Comparison of ENCODE assay signal across 16 cellular contexts in the genomic region with DNA sequence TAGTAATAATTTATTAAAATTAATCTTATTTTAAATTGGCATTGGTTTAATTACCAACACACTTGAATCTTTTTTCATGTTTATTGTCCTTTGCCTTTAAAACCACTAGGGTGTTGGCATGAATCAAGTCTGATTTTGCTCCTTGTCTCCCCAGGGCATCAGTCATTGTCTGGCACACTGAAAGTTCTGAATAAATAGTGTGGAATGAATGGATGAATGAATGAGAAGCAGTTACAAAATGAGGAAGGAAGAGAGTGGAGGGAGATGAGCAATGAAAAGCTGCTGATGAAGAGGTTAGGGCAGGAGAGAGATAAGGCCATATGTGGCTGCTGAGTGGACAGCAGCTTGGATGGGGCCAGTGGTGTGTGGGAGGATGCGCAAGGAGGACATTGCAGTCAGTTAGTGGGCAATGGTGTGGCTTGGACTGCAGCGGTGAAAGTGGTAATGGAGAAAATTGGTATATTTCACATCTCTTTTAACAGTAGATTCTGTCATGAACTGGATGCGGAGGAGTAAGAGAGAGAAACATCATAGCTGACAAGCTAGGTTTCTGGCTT.
"Had no signal": no experiment of that assay in that cellular context is flagged by ENCODE, and none has a peak within 500 bp of the region (broad histone marks: within the 10 kb centered on the region; RNA-seq: fewer than 3 reads in every experiment).

No MANE protein-coding gene starts in this region.

- H3K27me3 ChIP-seq: body of pancreas, vagina had no signal

- ATAC-seq: activated naive CD4-positive, alpha-beta T cell treated with anti-CD3 and anti-CD28 coated beads, Interleukin-2, amount 50 U/mL, for 72 hours; body of pancreas had no signal

- DNase-seq: activated B cell treated with CpG ODN at 0.5 μM for 24 hours; activated CD4-positive, alpha-beta T cell treated with anti-CD3 and anti-CD28 coated beads, Interleukin-2, amount 10 ng/mL, durations not matched to agents 24 days and 14 days; activated CD8-positive, alpha-beta memory T cell treated with anti-CD3 and anti-CD28 coated beads for 24 hours; activated T-cell treated with anti-CD3 and anti-CD28 coated beads for 4 hours; amniotic stem cell; body of pancreas; kidney; naive B cell; posterior cingulate gyrus; stimulated activated CD4-positive, alpha-beta T cell treated with anti-CD3 and anti-CD28 coated beads, Interleukin-4, amount 100 ng/mL, for 4 hours had no signal

- H3K27ac Mint-ChIP-seq: activated B cell treated with CpG ODN at 0.5 μM for 24 hours; activated CD4-positive, alpha-beta T cell treated with anti-CD3 and anti-CD28 coated beads, Interleukin-2, amount 10 ng/mL, durations not matched to agents 24 days and 14 days; activated naive CD4-positive, alpha-beta T cell treated with anti-CD3 and anti-CD28 coated beads, Interleukin-2, amount 50 U/mL, for 72 hours; activated T-helper 2 cell treated with anti-CD3 and anti-CD28 coated beads, Interferon-gamma antibody, Interleukin-2, Interleukin-4, amounts not matched to agents 10 μg/mL and 5 μg/mL and 100 μg/mL, durations not matched to agents 14 hours and 24 hours and 36 hours; naive B cell had no signal

- FAIRE-seq: frontal cortex, kidney had no signal

- H3K27me3 Mint-ChIP-seq: central memory CD8-positive, alpha-beta T cell had no signal

- H3K9me3 ChIP-seq: body of pancreas, vagina had no signal

- H3K4me1 Mint-ChIP-seq: activated B cell treated with CpG ODN at 0.5 μM for 24 hours; activated CD4-positive, alpha-beta T cell treated with anti-CD3 and anti-CD28 coated beads, Interleukin-2, amount 10 ng/mL, durations not matched to agents 24 days and 14 days; naive B cell had no signal

- H3K36me3 ChIP-seq: vagina had no signal

- H3K36me3 Mint-ChIP-seq: activated naive CD4-positive, alpha-beta T cell treated with anti-CD3 and anti-CD28 coated beads, Interleukin-2, amount 50 U/mL, for 72 hours; naive B cell had no signal

- H3K4me3 ChIP-seq: body of pancreas, skin epidermis, vagina had no signal

- H3K9me3 Mint-ChIP-seq: activated B cell treated with CpG ODN at 0.5 μM for 24 hours; activated CD4-positive, alpha-beta T cell treated with anti-CD3 and anti-CD28 coated beads, Interleukin-2, amount 10 ng/mL, durations not matched to agents 24 days and 14 days; activated naive CD4-positive, alpha-beta T cell treated with anti-CD3 and anti-CD28 coated beads, Interleukin-2, amount 50 U/mL, for 72 hours; activated T-helper 2 cell treated with anti-CD3 and anti-CD28 coated beads, Interferon-gamma antibody, Interleukin-2, Interleukin-4, amounts not matched to agents 10 μg/mL and 5 μg/mL and 100 μg/mL, durations not matched to agents 14 hours and 24 hours and 36 hours; central memory CD8-positive, alpha-beta T cell; naive B cell had no signal

- H3K27ac ChIP-seq: body of pancreas, skin epidermis, vagina had no signal

- H3K4me1 ChIP-seq: body of pancreas, vagina had no signal

- H3K4me3 Mint-ChIP-seq: activated B cell treated with CpG ODN at 0.5 μM for 24 hours; activated CD4-positive, alpha-beta T cell treated with anti-CD3 and anti-CD28 coated beads, Interleukin-2, amount 10 ng/mL, durations not matched to agents 24 days and 14 days; central memory CD8-positive, alpha-beta T cell; naive B cell had no signal
